In genomic region chr14:103007555-103007954, GRCh38 we compare ENCODE assay signal across 17 cellular contexts.
A peak's percentile ranks its signal among the peaks of the same experiment; 100 is the strongest.
DNase-seq lines count a peak whose midpoint lies in the region; ATAC-seq and TF ChIP-seq lines count a peak whose summit lies in the region.
"Had no signal": no experiment of that assay in that cellular context is flagged by ENCODE, and none has a peak within 500 bp of the region (broad histone marks: within the 10 kb centered on the region; RNA-seq: fewer than 3 reads in every experiment).

No MANE protein-coding gene starts in this region.

- H3K27me3 ChIP-seq in MM.1S (replicated peaks; ENCODE audit: insufficient read depth, low read length) = no peaks in the 10 kb centered on the region
- H3K27me3 ChIP-seq: cardiac muscle cell, testis had no signal

- DNase-seq in anterior cingulate cortex (lab: John Stamatoyannopoulos, UW) = peak in 48 of 58 donors; percentile 24 to 91 (median 70)
- peak; percentile 92 for DNase-seq in globus pallidus (ENCODE audit: low spot score)
- DNase-seq in medulla oblongata (ENCODE audit: extremely low spot score) = peak; percentile 91
- peak in 46 of 49 donors; percentile 41 to 91 (median 76) for DNase-seq in substantia nigra (lab: John Stamatoyannopoulos, UW)
- no peak for DNase-seq in MM.1S
- no peak for DNase-seq in NCI-H2081 (lab: John Stamatoyannopoulos, UW)
- DNase-seq in GM20000 (ENCODE audit: low spot score) = no peak
- DNase-seq: activated CD8-positive, alpha-beta memory T cell treated with anti-CD3 and anti-CD28 coated beads, Interleukin-2, amount 50 U/mL, for 48 hours; activated naive CD4-positive, alpha-beta T cell treated with anti-CD3 and anti-CD28 coated beads, Interleukin-2, amount 10 ng/mL, durations not matched to agents 7 days and 5 days; DMS53; islet precursor cell; NCI-H1048; NCI-H82; stimulated activated CD4-positive, alpha-beta T cell treated with anti-CD3 and anti-CD28 coated beads, Interleukin-1b, Interleukin-23, amount 100 ng/mL, for 48 hours; testis had no signal

- no peaks in the 10 kb centered on the region for H3F3A ChIP-seq in MM.1S (ENCODE audit: insufficient read depth, low read length)

- H3K4me3 ChIP-seq in MM.1S (ENCODE audit: low read length) = no peak overlapping the region
- H3K4me3 ChIP-seq: cardiac muscle cell, testis had no signal

- H3K27ac ChIP-seq in substantia nigra (ENCODE audit: low read depth, low read length, poor library complexity, severe bottlenecking) (peak overlapping the region; percentile 93), MM.1S (ENCODE audit: low read length) (no peak overlapping the region)
- H3K27ac ChIP-seq: testis had no signal

- no peaks in the 10 kb centered on the region for H3K9me2 ChIP-seq in MM.1S (replicated peaks; ENCODE audit: insufficient read depth, low read length)

- no peak for ATAC-seq in HG02885 (IDR thresholded peaks at IDR 0.05; ENCODE audit: poor library complexity, unreplicated experiment)

- H3K4me1 ChIP-seq in MM.1S (ENCODE audit: low read length) = no peaks in the 10 kb centered on the region
- H3K4me1 ChIP-seq: testis had no signal

- no peak for TF ChIP-seq CTCF in MM.1S (IDR thresholded peaks at IDR 0.05; ENCODE audit: low read length)
- TF ChIP-seq CTCF in GM20000 (IDR thresholded peaks at IDR 0.05; ENCODE audit: extremely low read depth, missing control alignments) = no peak

- no peak overlapping the region for H3K9ac ChIP-seq in MM.1S (ENCODE audit: low read length)

- H2AFZ ChIP-seq in MM.1S (ENCODE audit: low read length) = no peak overlapping the region

- H3K36me3 ChIP-seq in MM.1S (replicated peaks; ENCODE audit: insufficient read depth, low read length) = no peaks in the 10 kb centered on the region

- H3K9me3 ChIP-seq in MM.1S (replicated peaks; ENCODE audit: insufficient read depth, low read length) = no peaks in the 10 kb centered on the region
- H3K9me3 ChIP-seq: testis had no signal

- no peak overlapping the region for H3K4me2 ChIP-seq in MM.1S (ENCODE audit: low read depth, low read length)

- H3K79me2 ChIP-seq in MM.1S (ENCODE audit: low read length) = no peaks in the 10 kb centered on the region

- no peaks in the 10 kb centered on the region for H4K20me1 ChIP-seq in MM.1S (ENCODE audit: insufficient read depth, low read length)

Comparison
In these comparisons a context has a peak if more than half of its experiments do, and no peak if none do; other contexts are left out.
1. DNase-seq: peak in anterior cingulate cortex (48 of 58), globus pallidus (single experiment), medulla oblongata (single experiment) and substantia nigra (46 of 49); none in MM.1S (single experiment), NCI-H2081 (0 of 2) and GM20000 (single experiment).